ENCODE assay signal across 26 cellular contexts in genomic region chr2:191048073-191048472, GRCh38. TPM values are rescaled to one million over a fixed set of nuclear protein-coding genes. Genes with fewer than 3 reads are reported as not detected.
DNase-seq lines count a peak whose midpoint lies in the region; ATAC-seq and TF ChIP-seq lines count a peak whose summit lies in the region.
"Had no signal": no experiment of that assay in that cellular context is flagged by ENCODE, and none has a peak within 500 bp of the region (broad histone marks: within the 10 kb centered on the region; RNA-seq: fewer than 3 reads in every experiment).

No MANE protein-coding gene starts in this region.

- whole genome bisulfite sequencing in adrenal gland, 4 donors, result 79 to 92% (median 83%) methylated on average over 3 of the region's 3 CpGs

- DNase-seq in Caki2 (ENCODE audit: low read depth), result peak; percentile 46
- DNase-seq in SJSA1 (ENCODE audit: low read depth in 1 of 2, low spot score in 2 of 2), result peak in 1 of 2 experiments; percentile 85
- peak; percentile 68 for DNase-seq in epithelial cell of esophagus (ENCODE audit: low read depth)
- peak; percentile 74 for DNase-seq in iris pigment epithelial cell (ENCODE audit: low read depth)
- no peak for DNase-seq in stimulated activated CD4-positive, alpha-beta T cell treated with anti-CD3 and anti-CD28 coated beads, Interleukin-15, amount 100 ng/mL, for 24 hours
- no peak for DNase-seq in adrenal gland
- no peak for DNase-seq in COLO829 (ENCODE audit: low spot score)
- DNase-seq: activated CD4-positive, alpha-beta T cell treated with anti-CD3 and anti-CD28 coated beads for 1 hour; activated gamma-delta T cell; activated naive CD8-positive, alpha-beta T cell treated with anti-CD3 and anti-CD28 coated beads, Interleukin-2, amount 50 U/mL, for 24 hours; activated T-cell treated with anti-CD3 and anti-CD28 coated beads, Interleukin-2, amount 50 U/mL, for 1 hour; CD4-positive, CD25-positive, alpha-beta regulatory T cell; DMS 273 treated with DMSO at 0.1 percent for 48 hours; foreskin melanocyte; GOT3; Karpas-422; mesendoderm; NCI-H524; nucleus accumbens; stimulated activated CD4-positive, alpha-beta T cell treated with anti-CD3 and anti-CD28 coated beads, Interleukin-2, amount 100 ng/mL, for 48 hours; uterus had no signal

- no peaks in the 10 kb centered on the region for H3K36me3 ChIP-seq in SJSA1
- no peaks in the 10 kb centered on the region for H3K36me3 ChIP-seq in adrenal gland (replicated peaks in 1 of 2)
- H3K36me3 ChIP-seq: cardiac muscle cell, uterus had no signal

- H3K4me3 ChIP-seq in SJSA1 (no peak overlapping the region), epithelial cell of esophagus (ENCODE audit: low read length) (no peak overlapping the region), adrenal gland (no peak overlapping the region)
- H3K4me3 ChIP-seq: cardiac muscle cell, smooth muscle cell, uterus had no signal

- intact Hi-C loops in adrenal gland (cut with DNase I), result no loop called here

- H3K27ac ChIP-seq in SJSA1, result peak overlapping the region; percentile 95
- H3K27ac ChIP-seq in adrenal gland, result no peak overlapping the region
- H3K27ac ChIP-seq: cardiac muscle cell, uterus had no signal

- no peak for TF ChIP-seq CTCF in epithelial cell of esophagus (IDR thresholded peaks at IDR 0.05; ENCODE audit: insufficient read depth, low read depth, low read length, missing control alignments)
- TF ChIP-seq CTCF in adrenal gland (IDR thresholded peaks at IDR 0.05), result no peak

- peaks cover 80% of the 10 kb centered on the region for H3K4me1 ChIP-seq in SJSA1 (replicated peaks)
- peaks cover 0 to 9% of the 10 kb centered on the region in 2 donors for H3K4me1 ChIP-seq in adrenal gland (replicated peaks in 1 of 2)
- H3K4me1 ChIP-seq: uterus had no signal

- H3K9me3 ChIP-seq in SJSA1 (replicated peaks) (peaks cover 6% of the 10 kb centered on the region), adrenal gland (replicated peaks in 1 of 3) (no peaks in the 10 kb centered on the region)
- H3K9me3 ChIP-seq: uterus had no signal

- no peak for TF ChIP-seq POLR2A in adrenal gland (IDR thresholded peaks at IDR 0.05)

- in situ Hi-C loops in Caki2 (cut with HindIII; ENCODE audit: low pct_unique_long_range_greater_than_20kb, low sequenced_read_pairs), result loop anchor here (25.0 kb wide), 1 partner anchor 114 kb away; the partner anchor contains the start of gene STAT4

- H3K27me3 ChIP-seq in SJSA1 (replicated peaks) (no peaks in the 10 kb centered on the region), adrenal gland (no peaks in the 10 kb centered on the region)
- H3K27me3 ChIP-seq: cardiac muscle cell, uterus had no signal

- no peak for ATAC-seq in GM21390 (IDR thresholded peaks at IDR 0.05; ENCODE audit: unreplicated experiment)
- ATAC-seq: activated naive CD8-positive, alpha-beta T cell treated with anti-CD3 and anti-CD28 coated beads, Interleukin-2, amount 50 U/mL, for 24 hours; left lobe of liver; stimulated activated effector memory CD8-positive, alpha-beta T cell treated with anti-CD3 and anti-CD28 coated beads, Interleukin-12 subunit alpha, Interleukin-12 subunit beta, amount 100 ng/mL, for 72 hours had no signal

RNA-seq across cellular contexts. Expression of gene STAT1, which starts 34.1 kb away (rescaled TPM):
- total RNA-seq in Caki2 (2014; rRNA removed; shearing (Covaris generic); ENCODE audit: low replicate concordance), result 365 and 377 TPM in 2 replicates
- total RNA-seq in SJSA1 (2014; rRNA removed; shearing (Covaris generic)), result 89.5 and 108 TPM in 2 replicates
- 100 to 1,000 TPM in 2 of 8 donors, 10 to 100 TPM in 6; 55.3 to 165 (median 82.0) TPM for total RNA-seq in adrenal gland
- polyA plus RNA-seq in adrenal gland, result 10 to 100 TPM; 11.9 to 99.5 (median 17.1) TPM

Comparison
In these comparisons a context has a peak if more than half of its experiments do, and no peak if none do; other contexts are left out.
1. DNase-seq: peak in Caki2 (single experiment), epithelial cell of esophagus (single experiment) and iris pigment epithelial cell (single experiment); none in stimulated activated CD4-positive, alpha-beta T cell treated with anti-CD3 and anti-CD28 coated beads, Interleukin-15, amount 100 ng/mL, for 24 hours (single experiment), adrenal gland (0 of 7) and COLO829 (single experiment).